Comparison of ENCODE assay signal across 9 cellular contexts in genomic region chr20:57619053-57619831, GRCh38. TPM values are rescaled to one million over a fixed set of nuclear protein-coding genes. Genes with fewer than 3 reads are reported as not detected.
DNase-seq lines count a peak whose midpoint lies in the region; ATAC-seq lines count a peak whose summit lies in the region.
"Had no signal": no experiment of that assay in that cellular context is flagged by ENCODE, and none has a peak within 500 bp of the region (broad histone marks: within the 10 kb centered on the region; RNA-seq: fewer than 3 reads in every experiment).

No MANE protein-coding gene starts in this region.

- peaks cover 46 to 55% of the 10 kb centered on the region in 2 donors for H3K4me1 ChIP-seq in duodenal mucosa (ENCODE audit: control insufficient read depth in 1 of 2, insufficient read depth in 2 of 2, low read length in 2 of 2)

- H3K27me3 ChIP-seq in duodenal mucosa (ENCODE audit: control insufficient read depth in 1 of 2, insufficient read depth in 2 of 2, low read length in 2 of 2) (no peaks in the 10 kb centered on the region), MG63 (no peaks in the 10 kb centered on the region)

- DNase-seq in NK-92 treated with Interleukin-12 subunit alpha and Interleukin-12 subunit beta, amount 100 ng/mL, for 24 hours (lab: John Stamatoyannopoulos, UW) = peak; percentile 77
- DNase-seq in NK-92 (lab: John Stamatoyannopoulos, UW; ENCODE audit: unreplicated experiment) (no peak), T-helper 2 cell (peak in 4 of 5 experiments; percentile 32 to 96 (median 72)), MG63 (no peak), occipital lobe (lab: John Stamatoyannopoulos, UW) (no peak)
- DNase-seq in stimulated activated CD4-positive, alpha-beta T cell treated with anti-CD3 and anti-CD28 coated beads, Interleukin-4, amount 100 ng/mL, for 48 hours (ENCODE audit: low read depth in 2 of 2) = peak; percentile 31 to 54

- H3K9ac ChIP-seq in duodenal mucosa (ENCODE audit: low read depth in 1 of 2, low read length in 2 of 2) = peak overlapping the region; percentile 33 to 38

- peak overlapping the region; percentile 17 for H3K27ac ChIP-seq in duodenal mucosa (ENCODE audit: low read depth, low read length)

- H3K36me3 ChIP-seq in duodenal mucosa (ENCODE audit: control insufficient read depth in 1 of 2, insufficient read depth in 2 of 2, low read length in 2 of 2) = peaks cover 5 to 7% of the 10 kb centered on the region in 2 donors
- H3K36me3 ChIP-seq in MG63 = no peaks in the 10 kb centered on the region

- peak; percentile 54 for ATAC-seq in HG03108 (IDR thresholded peaks at IDR 0.05; ENCODE audit: unreplicated experiment)

- H3K9me3 ChIP-seq in duodenal mucosa (ENCODE audit: control insufficient read depth in 1 of 2, low read length in 2 of 2) (no peaks in the 10 kb centered on the region), MG63 (peaks cover 3% of the 10 kb centered on the region)

- H3K4me3 ChIP-seq in duodenal mucosa (ENCODE audit: low read depth in 1 of 2, low read length in 2 of 2) (peak overlapping the region; percentile 58 to 71), MG63 (no peak overlapping the region)

RNA-seq across cellular contexts. Expression of gene ZBP1, which starts 1.0 kb away (rescaled TPM):
- not detected in 2 replicates for total RNA-seq in MG63 (2014; rRNA removed; shearing (Covaris generic); ENCODE audit: low replicate concordance)
- not detected for total RNA-seq in occipital lobe
- total RNA-seq: lung microvascular endothelial cell had no signal

RNA-seq across cellular contexts. Expression of gene PCK1, which starts 58.3 kb away (rescaled TPM):
- total RNA-seq in MG63 (2014; rRNA removed; shearing (Covaris generic); ENCODE audit: low replicate concordance) = not detected in 2 replicates
- total RNA-seq in occipital lobe = 0.31 TPM
- total RNA-seq: lung microvascular endothelial cell had no signal

Comparison
In these comparisons a context has a peak if more than half of its experiments do, and no peak if none do; other contexts are left out.
1. DNase-seq: peak in NK-92 treated with Interleukin-12 subunit alpha and Interleukin-12 subunit beta, amount 100 ng/mL, for 24 hours (single experiment), T-helper 2 cell (4 of 5) and stimulated activated CD4-positive, alpha-beta T cell treated with anti-CD3 and anti-CD28 coated beads, Interleukin-4, amount 100 ng/mL, for 48 hours (2 of 2); none in NK-92 (single experiment), MG63 (single experiment) and occipital lobe (single experiment).